ENCODE assay signal across 1 cellular context in genomic region chr1:108199781-108200626, GRCh38.
A peak's percentile ranks its signal among the peaks of the same experiment; 100 is the strongest.
TF ChIP-seq lines count a peak whose summit lies in the region.

Gene SLC25A24, minus strand, starts transcription at chr1:108200343. Its CDS starts 205 bp downstream, at chr1:108200138.

TF ChIP-seq in K562, 482 proteins besides CTCF, POLR2A, EP300 and RAD21 (continued from another document and continues in another):
- no peak for TF ChIP-seq NFE2 (IDR thresholded peaks at IDR 0.05; ENCODE audit: low read depth)
- TF ChIP-seq HMBOX1 (IDR thresholded peaks at IDR 0.05): no peak
- no peak for TF ChIP-seq ZNF668 (CRISPR knock-in tag; IDR thresholded peaks at IDR 0.05)
- TF ChIP-seq ID3 (CRISPR knock-in tag; IDR thresholded peaks at IDR 0.05): no peak
- TF ChIP-seq ID3 (tag; IDR thresholded peaks at IDR 0.05): peak; percentile 79
- no peak for TF ChIP-seq ZNF764 (CRISPR knock-in tag; IDR thresholded peaks at IDR 0.05; ENCODE audit: low read depth)
- 0 out of 2 replicates have a peak, but pooled peaks have one; percentile 82 for TF ChIP-seq HIVEP1 (CRISPR knock-in tag; IDR thresholded peaks at IDR 0.05)
- peak; percentile 86 for TF ChIP-seq RBFOX2 (IDR thresholded peaks at IDR 0.05; ENCODE audit: low read depth, low read length)
- TF ChIP-seq ZC3H11A (IDR thresholded peaks at IDR 0.05; ENCODE audit: low read depth, low read length): no peak
- TF ChIP-seq NCOA1 (IDR thresholded peaks at IDR 0.05; ENCODE audit: low read depth): no peak
- TF ChIP-seq PYGO2 (tag; IDR thresholded peaks at IDR 0.05): no peak
- TF ChIP-seq, protein P1, sequence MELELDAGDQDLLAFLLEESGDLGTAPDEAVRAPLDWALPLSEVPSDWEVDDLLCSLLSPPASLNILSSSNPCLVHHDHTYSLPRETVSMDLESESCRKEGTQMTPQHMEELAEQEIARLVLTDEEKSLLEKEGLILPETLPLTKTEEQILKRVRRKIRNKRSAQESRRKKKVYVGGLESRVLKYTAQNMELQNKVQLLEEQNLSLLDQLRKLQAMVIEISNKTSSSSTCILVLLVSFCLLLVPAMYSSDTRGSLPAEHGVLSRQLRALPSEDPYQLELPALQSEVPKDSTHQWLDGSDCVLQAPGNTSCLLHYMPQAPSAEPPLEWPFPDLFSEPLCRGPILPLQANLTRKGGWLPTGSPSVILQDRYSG (tag; conservative IDR thresholded peaks at IDR 0.05; ENCODE audit: low read depth): no peak
- TF ChIP-seq CSDE1 (IDR thresholded peaks at IDR 0.05): no peak
- peak; percentile 46 for TF ChIP-seq CHD4 (IDR thresholded peaks at IDR 0.05; ENCODE audit: insufficient read depth, insufficient replicate concordance, low read depth, low read length, poor library complexity, severe bottlenecking)
- TF ChIP-seq, protein P2, sequence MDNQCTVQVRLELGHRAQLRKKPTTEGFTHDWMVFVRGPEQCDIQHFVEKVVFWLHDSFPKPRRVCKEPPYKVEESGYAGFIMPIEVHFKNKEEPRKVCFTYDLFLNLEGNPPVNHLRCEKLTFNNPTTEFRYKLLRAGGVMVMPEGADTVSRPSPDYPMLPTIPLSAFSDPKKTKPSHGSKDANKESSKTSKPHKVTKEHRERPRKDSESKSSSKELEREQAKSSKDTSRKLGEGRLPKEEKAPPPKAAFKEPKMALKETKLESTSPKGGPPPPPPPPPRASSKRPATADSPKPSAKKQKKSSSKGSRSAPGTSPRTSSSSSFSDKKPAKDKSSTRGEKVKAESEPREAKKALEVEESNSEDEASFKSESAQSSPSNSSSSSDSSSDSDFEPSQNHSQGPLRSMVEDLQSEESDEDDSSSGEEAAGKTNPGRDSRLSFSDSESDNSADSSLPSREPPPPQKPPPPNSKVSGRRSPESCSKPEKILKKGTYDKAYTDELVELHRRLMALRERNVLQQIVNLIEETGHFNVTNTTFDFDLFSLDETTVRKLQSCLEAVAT (IDR thresholded peaks at IDR 0.05): no peak
- no peak for TF ChIP-seq ZNF551 (CRISPR knock-in tag; IDR thresholded peaks at IDR 0.05)
- TF ChIP-seq NCOR1 (IDR thresholded peaks at IDR 0.05): no peak
- no peak for TF ChIP-seq STAG1 (CRISPR knock-in tag; IDR thresholded peaks at IDR 0.05; ENCODE audit: borderline replicate concordance)
- TF ChIP-seq ZBTB1 (CRISPR knock-in tag; IDR thresholded peaks at IDR 0.05; ENCODE audit: borderline replicate concordance, low read depth): no peak
- peak; percentile 35; the same call in 1 of the 2 replicates for TF ChIP-seq ATF7 (IDR thresholded peaks at IDR 0.05)
- peak; percentile 62; the same call in 1 of the 2 replicates for TF ChIP-seq CBX1 (IDR thresholded peaks at IDR 0.05; ENCODE audit: low read depth)
- TF ChIP-seq SMARCB1 (IDR thresholded peaks at IDR 0.05; ENCODE audit: insufficient read length, low read depth): no peak
- peak; percentile 15; the same call in 1 of the 2 replicates for TF ChIP-seq ZNF384 (IDR thresholded peaks at IDR 0.05; ENCODE audit: low read depth, low read length)
- no peak for TF ChIP-seq ZNF316 (IDR thresholded peaks at IDR 0.05)
- TF ChIP-seq ZNF184 (CRISPR knock-in tag; IDR thresholded peaks at IDR 0.05): no peak
- TF ChIP-seq FOXM1 (IDR thresholded peaks at IDR 0.05; ENCODE audit: low read depth): no peak
- no peak for TF ChIP-seq FOXM1 (CRISPR knock-in tag; IDR thresholded peaks at IDR 0.05; ENCODE audit: low read depth)
- no peak for TF ChIP-seq ZNF174 (CRISPR knock-in tag; IDR thresholded peaks at IDR 0.05)
- TF ChIP-seq, protein P3, sequence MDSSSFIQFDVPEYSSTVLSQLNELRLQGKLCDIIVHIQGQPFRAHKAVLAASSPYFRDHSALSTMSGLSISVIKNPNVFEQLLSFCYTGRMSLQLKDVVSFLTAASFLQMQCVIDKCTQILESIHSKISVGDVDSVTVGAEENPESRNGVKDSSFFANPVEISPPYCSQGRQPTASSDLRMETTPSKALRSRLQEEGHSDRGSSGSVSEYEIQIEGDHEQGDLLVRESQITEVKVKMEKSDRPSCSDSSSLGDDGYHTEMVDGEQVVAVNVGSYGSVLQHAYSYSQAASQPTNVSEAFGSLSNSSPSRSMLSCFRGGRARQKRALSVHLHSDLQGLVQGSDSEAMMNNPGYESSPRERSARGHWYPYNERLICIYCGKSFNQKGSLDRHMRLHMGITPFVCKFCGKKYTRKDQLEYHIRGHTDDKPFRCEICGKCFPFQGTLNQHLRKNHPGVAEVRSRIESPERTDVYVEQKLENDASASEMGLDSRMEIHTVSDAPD (CRISPR knock-in tag; IDR thresholded peaks at IDR 0.05): no peak
- TF ChIP-seq STAT6 (CRISPR knock-in tag; IDR thresholded peaks at IDR 0.05): no peak; the same call in none of the 2 replicates
- no peak for TF ChIP-seq ATF6 (CRISPR knock-in tag; IDR thresholded peaks at IDR 0.05)
- no peak for TF ChIP-seq KLF10 (CRISPR knock-in tag; IDR thresholded peaks at IDR 0.05)
- TF ChIP-seq ZNF695 (CRISPR knock-in tag; IDR thresholded peaks at IDR 0.05): no peak
- TF ChIP-seq ZNF780A (CRISPR knock-in tag; IDR thresholded peaks at IDR 0.05): no peak
- no peak for TF ChIP-seq SMARCA5 (IDR thresholded peaks at IDR 0.05)
- no peak for TF ChIP-seq WHSC1 (IDR thresholded peaks at IDR 0.05; ENCODE audit: low read length)
- TF ChIP-seq SNRNP70 (optimal IDR thresholded peaks at IDR 0.05; ENCODE audit: low read depth, low read length): no peak
- TF ChIP-seq ESRRA (IDR thresholded peaks at IDR 0.05; ENCODE audit: borderline replicate concordance, low read depth): 0 out of 2 replicates have a peak, but pooled peaks have one; percentile 7
- no peak for TF ChIP-seq ZNF655 (CRISPR knock-in tag; IDR thresholded peaks at IDR 0.05)
- no peak for TF ChIP-seq GTF2B (IDR thresholded peaks at IDR 0.05; ENCODE audit: extremely low read depth, insufficient read length)
- no peak for TF ChIP-seq MAFK (IDR thresholded peaks at IDR 0.05; ENCODE audit: low read length)
- TF ChIP-seq POLR3A (IDR thresholded peaks at IDR 0.05; ENCODE audit: borderline replicate concordance, extremely low read depth, insufficient read depth, insufficient read length): no peak
- no peak for TF ChIP-seq NFYB (IDR thresholded peaks at IDR 0.05; ENCODE audit: extremely low read depth, insufficient read length)
- TF ChIP-seq CEBPG (CRISPR knock-in tag; IDR thresholded peaks at IDR 0.05): no peak
- TF ChIP-seq CEBPG (tag; conservative IDR thresholded peaks at IDR 0.05 in 1 of 2, IDR thresholded peaks at IDR 0.05 in 1 of 2): no peak
- no peak for TF ChIP-seq NFE2L1 (tag; IDR thresholded peaks at IDR 0.05; ENCODE audit: borderline replicate concordance, low read depth)
- TF ChIP-seq, protein P4, sequence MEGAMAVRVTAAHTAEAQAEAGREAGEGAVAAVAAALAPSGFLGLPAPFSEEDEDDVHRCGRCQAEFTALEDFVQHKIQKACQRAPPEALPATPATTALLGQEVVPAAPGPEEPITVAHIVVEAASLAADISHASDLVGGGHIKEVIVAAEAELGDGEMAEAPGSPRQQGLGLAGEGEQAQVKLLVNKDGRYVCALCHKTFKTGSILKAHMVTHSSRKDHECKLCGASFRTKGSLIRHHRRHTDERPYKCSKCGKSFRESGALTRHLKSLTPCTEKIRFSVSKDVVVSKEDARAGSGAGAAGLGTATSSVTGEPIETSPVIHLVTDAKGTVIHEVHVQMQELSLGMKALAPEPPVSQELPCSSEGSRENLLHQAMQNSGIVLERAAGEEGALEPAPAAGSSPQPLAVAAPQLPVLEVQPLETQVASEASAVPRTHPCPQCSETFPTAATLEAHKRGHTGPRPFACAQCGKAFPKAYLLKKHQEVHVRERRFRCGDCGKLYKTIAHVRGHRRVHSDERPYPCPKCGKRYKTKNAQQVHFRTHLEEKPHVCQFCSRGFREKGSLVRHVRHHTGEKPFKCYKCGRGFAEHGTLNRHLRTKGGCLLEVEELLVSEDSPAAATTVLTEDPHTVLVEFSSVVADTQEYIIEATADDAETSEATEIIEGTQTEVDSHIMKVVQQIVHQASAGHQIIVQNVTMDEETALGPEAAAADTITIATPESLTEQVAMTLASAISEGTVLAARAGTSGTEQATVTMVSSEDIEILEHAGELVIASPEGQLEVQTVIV (CRISPR knock-in tag; IDR thresholded peaks at IDR 0.05; ENCODE audit: borderline replicate concordance): no peak
- TF ChIP-seq POLR3G (IDR thresholded peaks at IDR 0.05; ENCODE audit: extremely low read depth, insufficient read length, insufficient replicate concordance): no peak
- TF ChIP-seq LARP7 (IDR thresholded peaks at IDR 0.05): no peak; the same call in 1 of the 2 replicates
- TF ChIP-seq ELF2 (CRISPR knock-in tag; IDR thresholded peaks at IDR 0.05): peak; percentile 80
- TF ChIP-seq RFX1 (IDR thresholded peaks at IDR 0.05): peak; percentile 47
- no peak for TF ChIP-seq GTF3C2 (IDR thresholded peaks at IDR 0.05; ENCODE audit: borderline replicate concordance, extremely low read depth, insufficient read length)
- TF ChIP-seq CREB1 (IDR thresholded peaks at IDR 0.05): no peak
- no peak for TF ChIP-seq CREB1 (CRISPR knock-in tag; IDR thresholded peaks at IDR 0.05)
